ENCODE assay signal across 2 cellular contexts in genomic region chr2:233035426-233036161, GRCh38.
A peak's percentile ranks its signal among the peaks of the same experiment; 100 is the strongest.
TF ChIP-seq lines count a peak whose summit lies in the region.

No MANE protein-coding gene starts in this region.

TF ChIP-seq in HEK293, 187 proteins besides CTCF, POLR2A, EP300 and RAD21:
- TF ChIP-seq ZXDB (tag by site-specific recombination; IDR thresholded peaks at IDR 0.05) (no peak), ZSCAN5A (tag by site-specific recombination; IDR thresholded peaks at IDR 0.05) (0 out of 2 replicates have a peak, but pooled peaks have one; percentile 17), ZNF777 (tag by site-specific recombination; IDR thresholded peaks at IDR 0.05; ENCODE audit: borderline replicate concordance) (no peak), ZSCAN4 (tag by site-specific recombination; IDR thresholded peaks at IDR 0.05) (peak; percentile 61; the same call in 1 of the 2 replicates)

TF ChIP-seq in GM12878, 131 proteins besides CTCF, POLR2A, EP300 and RAD21:
- TF ChIP-seq, protein P1, sequence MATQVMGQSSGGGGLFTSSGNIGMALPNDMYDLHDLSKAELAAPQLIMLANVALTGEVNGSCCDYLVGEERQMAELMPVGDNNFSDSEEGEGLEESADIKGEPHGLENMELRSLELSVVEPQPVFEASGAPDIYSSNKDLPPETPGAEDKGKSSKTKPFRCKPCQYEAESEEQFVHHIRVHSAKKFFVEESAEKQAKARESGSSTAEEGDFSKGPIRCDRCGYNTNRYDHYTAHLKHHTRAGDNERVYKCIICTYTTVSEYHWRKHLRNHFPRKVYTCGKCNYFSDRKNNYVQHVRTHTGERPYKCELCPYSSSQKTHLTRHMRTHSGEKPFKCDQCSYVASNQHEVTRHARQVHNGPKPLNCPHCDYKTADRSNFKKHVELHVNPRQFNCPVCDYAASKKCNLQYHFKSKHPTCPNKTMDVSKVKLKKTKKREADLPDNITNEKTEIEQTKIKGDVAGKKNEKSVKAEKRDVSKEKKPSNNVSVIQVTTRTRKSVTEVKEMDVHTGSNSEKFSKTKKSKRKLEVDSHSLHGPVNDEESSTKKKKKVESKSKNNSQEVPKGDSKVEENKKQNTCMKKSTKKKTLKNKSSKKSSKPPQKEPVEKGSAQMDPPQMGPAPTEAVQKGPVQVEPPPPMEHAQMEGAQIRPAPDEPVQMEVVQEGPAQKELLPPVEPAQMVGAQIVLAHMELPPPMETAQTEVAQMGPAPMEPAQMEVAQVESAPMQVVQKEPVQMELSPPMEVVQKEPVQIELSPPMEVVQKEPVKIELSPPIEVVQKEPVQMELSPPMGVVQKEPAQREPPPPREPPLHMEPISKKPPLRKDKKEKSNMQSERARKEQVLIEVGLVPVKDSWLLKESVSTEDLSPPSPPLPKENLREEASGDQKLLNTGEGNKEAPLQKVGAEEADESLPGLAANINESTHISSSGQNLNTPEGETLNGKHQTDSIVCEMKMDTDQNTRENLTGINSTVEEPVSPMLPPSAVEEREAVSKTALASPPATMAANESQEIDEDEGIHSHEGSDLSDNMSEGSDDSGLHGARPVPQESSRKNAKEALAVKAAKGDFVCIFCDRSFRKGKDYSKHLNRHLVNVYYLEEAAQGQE (IDR thresholded peaks at IDR 0.05; ENCODE audit: low read depth, low read length), result no peak
- TF ChIP-seq NR2C1 (IDR thresholded peaks at IDR 0.05), result no peak
- no peak for TF ChIP-seq HDAC2 (IDR thresholded peaks at IDR 0.05)
- TF ChIP-seq HDGF (IDR thresholded peaks at IDR 0.05), result 0 out of 2 replicates have a peak, but pooled peaks have one; percentile 38
- TF ChIP-seq CEBPB (IDR thresholded peaks at IDR 0.05; ENCODE audit: borderline replicate concordance in 1 of 2, low read depth in 2 of 2, low read length in 2 of 2), result no peak
- TF ChIP-seq SMAD1 (IDR thresholded peaks at IDR 0.05; ENCODE audit: low read depth, partially characterized antibody), result no peak
